20 cellular contexts compared by ENCODE assay signal in genomic region chr10:106863549-106863948, GRCh38.
DNase-seq lines count a peak whose midpoint lies in the region; ATAC-seq, FAIRE-seq and TF ChIP-seq lines count a peak whose summit lies in the region.
"Had no signal": no experiment of that assay in that cellular context is flagged by ENCODE, and none has a peak within 500 bp of the region (broad histone marks: within the 10 kb centered on the region; RNA-seq: fewer than 3 reads in every experiment).

No MANE protein-coding gene starts in this region.

- H3K79me2 ChIP-seq in K562 (ENCODE audit: control insufficient read depth, insufficient read depth, low read length): no peaks in the 10 kb centered on the region

- no peaks in the 10 kb centered on the region; a peak in 1 of 5 replicates for H3K4me1 ChIP-seq in K562 (replicated peaks in 1 of 2; ENCODE audit: control insufficient read depth in 2 of 2, insufficient read depth in 2 of 2, low read length in 2 of 2)

- WGBS in K562 (ENCODE audit: insufficient coverage, low coverage, missing lambda C conversion rate): 14% methylated on average over 2 of the region's 2 CpGs

- TF ChIP-seq CTCF in GM12872 (IDR thresholded peaks at IDR 0.05; ENCODE audit: insufficient read depth, low read depth, low read length) (0 out of 3 replicates have a peak, but pooled peaks have one; percentile 23), K562 (IDR thresholded peaks at IDR 0.05 in 2 of 3, conservative IDR thresholded peaks at IDR 0.05 in 1 of 3; ENCODE audit: insufficient read depth in 2 of 3, low read depth in 1 of 3, low read length in 3 of 3) (peak; percentile 36 to 43 (median 41)), progenitor cell of endocrine pancreas (IDR thresholded peaks at IDR 0.05; ENCODE audit: unreplicated experiment) (peak; percentile 17)

- peaks cover 8% of the 10 kb centered on the region for H3K9me3 Mint-ChIP-seq in progenitor cell of endocrine pancreas (ENCODE audit: low read depth)

- TF ChIP-seq EP300 in K562 (IDR thresholded peaks at IDR 0.05; ENCODE audit: low read length): no peak

- TF ChIP-seq POLR2A in K562 (conservative IDR thresholded peaks at IDR 0.05): no peak

- no peak overlapping the region for H3K4me3 Mint-ChIP-seq in progenitor cell of endocrine pancreas (ENCODE audit: low read depth)
- H3K4me3 Mint-ChIP-seq: activated CD8-positive, alpha-beta T cell treated with anti-CD3 and anti-CD28 coated beads for 36 hours; activated naive CD4-positive, alpha-beta T cell treated with anti-CD3 and anti-CD28 coated beads, Interleukin-2, amount 50 U/mL, for 24 hours; HFFc6 had no signal

- no peaks in the 10 kb centered on the region for H3K36me3 Mint-ChIP-seq in progenitor cell of endocrine pancreas (ENCODE audit: insufficient read depth)
- H3K36me3 Mint-ChIP-seq: activated naive CD4-positive, alpha-beta T cell treated with anti-CD3 and anti-CD28 coated beads, Interleukin-2, amount 50 U/mL, for 24 hours had no signal

- H3K36me3 ChIP-seq in K562 (ENCODE audit: control insufficient read depth, insufficient read depth, low read length): no peaks in the 10 kb centered on the region

- H3K27ac ChIP-seq in K562 (ENCODE audit: extremely low read depth, low read depth, low read length): no peak overlapping the region

- no peaks in the 10 kb centered on the region for H3K9me1 ChIP-seq in K562 (ENCODE audit: control insufficient read depth, insufficient read depth, low read length)

- no peak overlapping the region for H2AFZ ChIP-seq in K562 (ENCODE audit: low read depth, low read length)

- no peaks in the 10 kb centered on the region for H3K4me1 Mint-ChIP-seq in progenitor cell of endocrine pancreas (ENCODE audit: low read depth)
- H3K4me1 Mint-ChIP-seq: activated naive CD4-positive, alpha-beta T cell treated with anti-CD3 and anti-CD28 coated beads, Interleukin-2, amount 50 U/mL, for 24 hours had no signal

- POLR2A ChIA-PET in K562 (lab: Yijun Ruan, JAX): interaction anchor here (0.6 kb wide), 1 partner anchor 23 kb away, joined by 3 read pairs; no protein-coding TSS in a partner anchor

- ATAC-seq in K562: peak; percentile 73
- ATAC-seq in GM19463 (IDR thresholded peaks at IDR 0.05; ENCODE audit: unreplicated experiment): no peak
- ATAC-seq in HG03135 (IDR thresholded peaks at IDR 0.05; ENCODE audit: unreplicated experiment): no peak
- ATAC-seq: activated CD8-positive, alpha-beta T cell treated with anti-CD3 and anti-CD28 coated beads for 36 hours; left cardiac atrium; mucosa of descending colon; Right ventricle myocardium inferior had no signal

- CTCF ChIA-PET in K562 (lab: Yijun Ruan, JAX; ENCODE audit: low intra/inter-chr PET ratio): interaction anchor here (0.6 kb wide), 1 partner anchor 62 kb away, joined by 3 read pairs; no protein-coding TSS in a partner anchor

- no peak overlapping the region for H3K27ac Mint-ChIP-seq in progenitor cell of endocrine pancreas
- H3K27ac Mint-ChIP-seq: activated CD8-positive, alpha-beta T cell treated with anti-CD3 and anti-CD28 coated beads for 36 hours; activated naive CD4-positive, alpha-beta T cell treated with anti-CD3 and anti-CD28 coated beads, Interleukin-2, amount 50 U/mL, for 24 hours; HFFc6 had no signal

- H3K4me3 ChIP-seq in K562: no peak overlapping the region
- H3K4me3 ChIP-seq: mucosa of descending colon had no signal

- no peaks in the 10 kb centered on the region for H4K20me1 ChIP-seq in K562 (replicated peaks; ENCODE audit: control insufficient read depth, insufficient read depth, low read length)

- H3K27me3 ChIP-seq in K562 (ENCODE audit: control insufficient read depth in 2 of 2, insufficient read depth in 2 of 2, low read length in 2 of 2): no peaks in the 10 kb centered on the region

- no peaks in the 10 kb centered on the region for H3K27me3 Mint-ChIP-seq in progenitor cell of endocrine pancreas
- H3K27me3 Mint-ChIP-seq: activated CD8-positive, alpha-beta T cell treated with anti-CD3 and anti-CD28 coated beads for 36 hours had no signal

- H3K9ac ChIP-seq in K562 (ENCODE audit: insufficient read depth in 1 of 2, low read depth in 2 of 2, low read length in 2 of 2): no peak overlapping the region

- TF ChIP-seq RAD21 in K562 (CRISPR knock-in tag; conservative IDR thresholded peaks at IDR 0.05 in 1 of 2, IDR thresholded peaks at IDR 0.05 in 1 of 2): peak in 1 of 2 experiments; percentile 56; a peak in 2 of 4 replicates

- H3K4me2 ChIP-seq in K562 (ENCODE audit: insufficient read depth, low read length): no peak overlapping the region

- DNase-seq in KBM-7 (peak; percentile 1), K562 (ENCODE audit: extremely low read depth in 1 of 4, low spot score in 3 of 4) (peak in 2 of 4 experiments; percentile 12 to 24), progenitor cell of endocrine pancreas (ENCODE audit: low spot score, unreplicated experiment) (no peak), GDM1 (lab: John Stamatoyannopoulos, UW) (no peak), NCI-H1048 (lab: John Stamatoyannopoulos, UW) (no peak)
- DNase-seq: activated CD8-positive, alpha-beta T cell treated with anti-CD3 and anti-CD28 coated beads for 36 hours; activated T-cell treated with anti-CD3 and anti-CD28 coated beads, Interleukin-2, amount 50 U/mL, for 48 hours; GF-D8; HFFc6; left cardiac atrium; NCI-H1694; NCI-H345; T-helper 2 cell had no signal

- in situ Hi-C loops in KBM-7 (cut with MboI; ENCODE audit: low pct_unique_long_range_greater_than_20kb, low sequenced_read_pairs): no loop called here
- in situ Hi-C loops in K562 (cut with MboI): no loop called here

- intact Hi-C loops in K562 (cut with micrococcal nuclease): loop anchor here (1.0 kb wide), 2 partner anchors 148 to 281 kb away; no protein-coding TSS in a partner anchor

- BruUV-seq in K562 (replicated peaks; lab: Mats Ljungman, UMichigan): no TSS peak

- H3K9me3 ChIP-seq in K562 (replicated peaks; ENCODE audit: control insufficient read depth, insufficient read depth, low read depth, low read length): no peaks in the 10 kb centered on the region
- H3K9me3 ChIP-seq: mucosa of descending colon had no signal

- FAIRE-seq in K562 (lab: Jason Lieb, UNC): no peak
- FAIRE-seq: endothelial cell of umbilical vein had no signal

TF ChIP-seq in K562, 482 proteins besides CTCF, POLR2A, EP300 and RAD21:
- TF ChIP-seq ZNF644 (tag; IDR thresholded peaks at IDR 0.05; ENCODE audit: low read depth) (no peak), TARDBP (IDR thresholded peaks at IDR 0.05) (no peak), KDM2B (CRISPR knock-in tag; IDR thresholded peaks at IDR 0.05) (no peak), IFI16 (CRISPR knock-in tag; IDR thresholded peaks at IDR 0.05) (no peak), SMC3 (conservative IDR thresholded peaks at IDR 0.05; ENCODE audit: insufficient read depth, low read depth, low read length) (peak; percentile 43; the same call in 1 of the 2 replicates), BHLHE40 (IDR thresholded peaks at IDR 0.05; ENCODE audit: low read length) (no peak)
